Comparison of ENCODE assay signal across 8 cellular contexts in the genomic region with DNA sequence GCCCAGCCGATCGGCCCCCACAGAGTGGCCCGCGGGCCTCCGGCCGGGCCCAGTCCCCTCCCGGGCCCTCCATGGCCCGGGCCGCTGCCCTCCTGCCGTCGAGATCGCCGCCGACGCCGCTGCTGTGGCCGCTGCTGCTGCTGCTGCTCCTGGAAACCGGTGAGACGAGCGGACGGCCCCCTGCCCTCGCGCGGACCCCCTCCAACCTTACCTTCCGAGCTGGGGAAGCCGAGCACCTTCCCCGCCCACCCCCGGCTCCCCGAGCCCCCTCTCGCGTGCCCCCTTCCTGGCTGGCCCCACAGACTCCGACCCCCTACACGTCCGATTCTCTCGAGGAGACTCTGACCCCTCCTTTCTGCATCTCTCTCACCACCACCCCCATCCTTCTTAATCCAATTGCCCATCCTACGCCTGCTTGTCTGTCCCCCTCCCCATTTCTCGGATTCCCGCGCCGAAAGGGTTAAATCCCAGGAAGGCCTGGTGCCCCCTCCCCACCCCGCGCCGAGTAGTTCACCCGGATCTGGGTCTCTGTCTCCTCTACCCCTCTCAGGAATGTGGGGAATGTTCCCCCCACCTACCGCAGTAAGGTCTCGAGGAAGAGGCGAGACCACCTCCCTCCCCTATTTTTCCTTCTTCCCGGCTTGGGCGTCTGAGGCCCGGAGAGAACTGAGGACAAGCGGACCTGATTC. TPM values are rescaled to one million over a fixed set of nuclear protein-coding genes. Genes with fewer than 3 reads are reported as not detected.
A peak's percentile ranks its signal among the peaks of the same experiment; 100 is the strongest.
DNase-seq lines count a peak whose midpoint lies in the region; TF ChIP-seq lines count a peak whose summit lies in the region.

No MANE protein-coding gene starts in this region.

- DNase-seq in EH (ENCODE audit: low read depth): peak; percentile 58
- DNase-seq in OCI-M1 (lab: John Stamatoyannopoulos, UW): peak; percentile 51
- DNase-seq in endodermal cell: peak; percentile 96
- DNase-seq in stimulated activated CD4-positive, alpha-beta T cell treated with anti-CD3 and anti-CD28 coated beads, Interleukin-4, amount 100 ng/mL, for 1 hour: no peak
- DNase-seq in NCI-H524 treated with DMSO at 0.1 percent for 48 hours (lab: John Stamatoyannopoulos, UW): no peak
- no peak for DNase-seq in NCI-H774 (lab: John Stamatoyannopoulos, UW)
- DNase-seq in activated CD4-positive, alpha-beta T cell treated with anti-CD3 and anti-CD28 coated beads, Interleukin-2, amount 50 U/mL, for 1 hour: no peak

- H3K9ac ChIP-seq in endodermal cell (ENCODE audit: extremely low read depth, low read length, poor library complexity, severe bottlenecking): peak overlapping the region; percentile 100

- 0% methylated on average over 23 to 51 of the region's 51 CpGs for WGBS in endodermal cell (ENCODE audit: insufficient coverage in 1 of 2, insufficient read length in 1 of 2), 2 experiments

- peaks cover 25% of the 10 kb centered on the region for H3K36me3 ChIP-seq in endodermal cell (ENCODE audit: control insufficient read depth, insufficient read depth, low read length)

- H3K9me3 ChIP-seq in endodermal cell (ENCODE audit: control insufficient read depth, low read length): no peaks in the 10 kb centered on the region

- H3K27ac Mint-ChIP-seq in endodermal cell (peak overlapping the region; percentile 100), nephron (peak overlapping the region; percentile 53 to 99 (median 94))

- no peaks in the 10 kb centered on the region for H3K9me3 Mint-ChIP-seq in endodermal cell
- H3K9me3 Mint-ChIP-seq in nephron: no peaks in the 10 kb centered on the region

- H3K27me3 Mint-ChIP-seq in endodermal cell (ENCODE audit: insufficient read depth): no peaks in the 10 kb centered on the region
- H3K27me3 Mint-ChIP-seq in nephron (ENCODE audit: low read depth): no peaks in the 10 kb centered on the region

- H3K4me3 ChIP-seq in endodermal cell (ENCODE audit: low read length): peak overlapping the region; percentile 100

- H3K4me1 Mint-ChIP-seq in endodermal cell: peaks cover 23% of the 10 kb centered on the region
- H3K4me1 Mint-ChIP-seq in nephron: peaks cover 32% of the 10 kb centered on the region

- H3K36me3 Mint-ChIP-seq in endodermal cell (ENCODE audit: low read depth) (peaks cover 17% of the 10 kb centered on the region), nephron (ENCODE audit: low read depth) (no peaks in the 10 kb centered on the region)

- TF ChIP-seq CTCF in endodermal cell (conservative IDR thresholded peaks at IDR 0.05) (no peak), nephron (IDR thresholded peaks at IDR 0.05; ENCODE audit: unreplicated experiment in 3 of 3) (no peak)

- H3K27ac ChIP-seq in endodermal cell (ENCODE audit: low read depth, low read length): peak overlapping the region; percentile 96

- H3K4me3 Mint-ChIP-seq in endodermal cell (peak overlapping the region; percentile 99), nephron (peak overlapping the region; percentile 91 to 99 (median 99))

- peaks cover 7% of the 10 kb centered on the region for H3K4me1 ChIP-seq in endodermal cell (ENCODE audit: control insufficient read depth, insufficient read depth, low read length)

- H3K27me3 ChIP-seq in endodermal cell (ENCODE audit: control insufficient read depth, insufficient read depth, low read length, poor library complexity, severe bottlenecking): no peaks in the 10 kb centered on the region

RNA-seq across cellular contexts. Expression of gene NECTIN2, which starts 0.5 kb away (rescaled TPM):
- 100 to 1,000 TPM; 248 to 260 TPM for total RNA-seq in endodermal cell
- polyA plus RNA-seq in endodermal cell (2013, experiment 1 of 2): 120 TPM
- 121 TPM for polyA plus RNA-seq in endodermal cell (2013, experiment 2 of 2)

RNA-seq across cellular contexts. Expression of gene BCAM, which starts 37.7 kb away (rescaled TPM):
- 10 to 100 TPM; 62.9 to 64.0 TPM for total RNA-seq in endodermal cell
- 30.6 TPM for polyA plus RNA-seq in endodermal cell (2013, experiment 1 of 2)
- polyA plus RNA-seq in endodermal cell (2013, experiment 2 of 2): 22.0 TPM

RNA-seq across cellular contexts. Expression of gene TOMM40, which starts 44.5 kb away (rescaled TPM):
- total RNA-seq in endodermal cell: 10 to 100 TPM; 88.1 to 93.8 TPM
- polyA plus RNA-seq in endodermal cell (2013, experiment 1 of 2): 55.4 TPM
- 48.9 TPM for polyA plus RNA-seq in endodermal cell (2013, experiment 2 of 2)

RNA-seq across cellular contexts. Expression of gene APOE, which starts 59.0 kb away (rescaled TPM):
- 1,000 to 10,000 TPM; 2,216 to 2,598 TPM for total RNA-seq in endodermal cell
- polyA plus RNA-seq in endodermal cell (2013, experiment 1 of 2): 361 TPM
- polyA plus RNA-seq in endodermal cell (2013, experiment 2 of 2): 368 TPM

Comparison
In these comparisons a context has a peak if more than half of its experiments do, and no peak if none do; other contexts are left out.
1. DNase-seq: peak in EH (single experiment), OCI-M1 (single experiment) and endodermal cell (single experiment); none in stimulated activated CD4-positive, alpha-beta T cell treated with anti-CD3 and anti-CD28 coated beads, Interleukin-4, amount 100 ng/mL, for 1 hour (single experiment), NCI-H524 treated with DMSO at 0.1 percent for 48 hours (single experiment), NCI-H774 (single experiment) and activated CD4-positive, alpha-beta T cell treated with anti-CD3 and anti-CD28 coated beads, Interleukin-2, amount 50 U/mL, for 1 hour (single experiment).